10 cellular contexts compared by ENCODE assay signal in genomic region chr19:13001502-13002388, GRCh38. TPM values are rescaled to one million over a fixed set of nuclear protein-coding genes. Genes with fewer than 3 reads are reported as not detected.
DNase-seq lines count a peak whose midpoint lies in the region; ATAC-seq and TF ChIP-seq lines count a peak whose summit lies in the region.
"Had no signal": no experiment of that assay in that cellular context is flagged by ENCODE, and none has a peak within 500 bp of the region (broad histone marks: within the 10 kb centered on the region; RNA-seq: fewer than 3 reads in every experiment).

No MANE protein-coding gene starts in this region.

- H3K27ac ChIP-seq in esophagus (ENCODE audit: low read depth in 2 of 2, low read length in 1 of 2) (peak overlapping the region; percentile 89 to 92), lung (ENCODE audit: low read depth in 1 of 2, low read length in 1 of 2) (peak overlapping the region; percentile 67 to 87), subcutaneous abdominal adipose tissue (ENCODE audit: low read depth, low read length) (peak overlapping the region; percentile 90)
- H3K27ac ChIP-seq: HL-60 had no signal

- H3K4me3 ChIP-seq in MG63 (peak overlapping the region; percentile 48), esophagus (ENCODE audit: low read depth in 1 of 2, low read length in 2 of 2) (peak overlapping the region; percentile 0 to 30), lung (no peak overlapping the region), subcutaneous abdominal adipose tissue (ENCODE audit: low read depth in 1 of 5, low read length in 5 of 5) (peak overlapping the region; percentile 35 to 52 (median 44))

- no peak for TF ChIP-seq CTCF in lung (IDR thresholded peaks at IDR 0.05; ENCODE audit: control extremely low read depth, extremely low read depth)

- DNase-seq in MG63 (peak; percentile 99), lung (ENCODE audit: low spot score) (peak; percentile 61), kidney glomerular epithelial cell (lab: John Stamatoyannopoulos, UW) (no peak)
- DNase-seq: SW 1271 had no signal

- H3K9ac ChIP-seq in subcutaneous abdominal adipose tissue (ENCODE audit: low read length in 5 of 5) = peak overlapping the region in 3 of 5 donors; percentile 51 to 66 (median 58)

- H3K36me3 ChIP-seq in MG63 = peaks cover 90% of the 10 kb centered on the region
- H3K36me3 ChIP-seq in esophagus (ENCODE audit: control insufficient read depth in 2 of 2, insufficient read depth in 2 of 2, low read length in 1 of 2) = peaks cover 0 to 15% of the 10 kb centered on the region in 2 donors
- no peaks in the 10 kb centered on the region for H3K36me3 ChIP-seq in lung (ENCODE audit: control insufficient read depth in 2 of 2, insufficient read depth in 2 of 2, low read length in 2 of 2)
- peaks cover 0 to 12% (median 5%) of the 10 kb centered on the region in 5 donors for H3K36me3 ChIP-seq in subcutaneous abdominal adipose tissue (ENCODE audit: control insufficient read depth in 5 of 5, insufficient read depth in 5 of 5, low read length in 5 of 5)

- peaks cover 10 to 67% of the 10 kb centered on the region in 2 donors for H3K4me1 ChIP-seq in esophagus (ENCODE audit: control insufficient read depth in 2 of 2, insufficient read depth in 2 of 2, low read length in 1 of 2)
- H3K4me1 ChIP-seq in lung (ENCODE audit: control insufficient read depth in 2 of 2, insufficient read depth in 2 of 2, low read length in 2 of 2) = peaks cover 0 to 39% of the 10 kb centered on the region in 2 donors
- peaks cover 17 to 92% (median 91%) of the 10 kb centered on the region in 5 donors for H3K4me1 ChIP-seq in subcutaneous abdominal adipose tissue (ENCODE audit: control insufficient read depth in 5 of 5, insufficient read depth in 5 of 5, low read length in 5 of 5)

- no peaks in the 10 kb centered on the region for H3K27me3 ChIP-seq in MG63
- no peaks in the 10 kb centered on the region for H3K27me3 ChIP-seq in esophagus (ENCODE audit: control insufficient read depth in 1 of 2, insufficient read depth in 2 of 2, low read length in 2 of 2)
- H3K27me3 ChIP-seq in lung (ENCODE audit: control insufficient read depth, insufficient read depth) = no peaks in the 10 kb centered on the region
- no peaks in the 10 kb centered on the region for H3K27me3 ChIP-seq in subcutaneous abdominal adipose tissue (ENCODE audit: control insufficient read depth in 5 of 5, insufficient read depth in 4 of 5, low read length in 5 of 5)

- ATAC-seq in lung (ENCODE audit: insufficient read depth, low FRiP score) = no peak
- ATAC-seq in HG03280 (IDR thresholded peaks at IDR 0.05; ENCODE audit: unreplicated experiment) = no peak
- no peak for ATAC-seq in GM21576 (IDR thresholded peaks at IDR 0.05; ENCODE audit: unreplicated experiment)
- no peak for ATAC-seq in HG03045 (IDR thresholded peaks at IDR 0.05; ENCODE audit: unreplicated experiment)

- H3K9me3 ChIP-seq in MG63 (no peaks in the 10 kb centered on the region), esophagus (ENCODE audit: control insufficient read depth in 2 of 2, insufficient read depth in 1 of 2, low read depth in 1 of 2, low read length in 1 of 2) (no peaks in the 10 kb centered on the region), lung (ENCODE audit: control insufficient read depth in 2 of 2, insufficient read depth in 1 of 2, low read length in 1 of 2) (no peaks in the 10 kb centered on the region), subcutaneous abdominal adipose tissue (ENCODE audit: control insufficient read depth in 5 of 5, low read length in 5 of 5) (no peaks in the 10 kb centered on the region)

- WGBS in esophagus, 2 donors = 32 to 52% methylated on average over 41 to 48 of the region's 48 CpGs
- WGBS in lung, 2 donors = 70 to 78% methylated on average over 48 of the region's 48 CpGs

RNA-seq across cellular contexts. Expression of gene NFIX, which starts 6.5 kb away (rescaled TPM):
- 53.9 and 78.0 TPM in 2 replicates for total RNA-seq in MG63 (2014; rRNA removed; shearing (Covaris generic); ENCODE audit: low replicate concordance)
- 10 to 100 TPM; 26.9 to 38.5 TPM for polyA plus RNA-seq in esophagus
- total RNA-seq in lung = 100 to 1,000 TPM; 129 to 190 TPM
- 10 to 100 TPM; 26.0 to 50.5 TPM for polyA plus RNA-seq in lung

RNA-seq across cellular contexts. Expression of gene DAND5, which starts 32.4 kb away (rescaled TPM):
- total RNA-seq in MG63 (2014; rRNA removed; shearing (Covaris generic); ENCODE audit: low replicate concordance) = 0.33 and 1.2 TPM in 2 replicates
- polyA plus RNA-seq in esophagus = not detected
- total RNA-seq in lung = under 1 TPM; 0.20 to 0.25 TPM
- under 1 TPM; 0.01 to 0.14 TPM for polyA plus RNA-seq in lung

RNA-seq across cellular contexts. Expression of gene GADD45GIP1, which starts 44.7 kb away (rescaled TPM):
- 225 and 240 TPM in 2 replicates for total RNA-seq in MG63 (2014; rRNA removed; shearing (Covaris generic); ENCODE audit: low replicate concordance)
- 10 to 100 TPM; 53.7 to 57.0 TPM for polyA plus RNA-seq in esophagus
- total RNA-seq in lung = 10 to 100 TPM; 14.9 to 22.6 TPM
- polyA plus RNA-seq in lung = 10 to 100 TPM; 50.0 to 69.0 TPM

RNA-seq across cellular contexts. Expression of gene RAD23A, which starts 56.1 kb away (rescaled TPM):
- 211 and 354 TPM in 2 replicates for total RNA-seq in MG63 (2014; rRNA removed; shearing (Covaris generic); ENCODE audit: low replicate concordance)
- polyA plus RNA-seq in esophagus (10 to 100 TPM; 73.9 to 81.0 TPM), lung (100 to 1,000 TPM; 112 to 186 TPM)
- 100 to 1,000 TPM in 1 of 2 donors, 10 to 100 TPM in 1; 79.7 to 122 TPM for total RNA-seq in lung
